In the genomic region with DNA sequence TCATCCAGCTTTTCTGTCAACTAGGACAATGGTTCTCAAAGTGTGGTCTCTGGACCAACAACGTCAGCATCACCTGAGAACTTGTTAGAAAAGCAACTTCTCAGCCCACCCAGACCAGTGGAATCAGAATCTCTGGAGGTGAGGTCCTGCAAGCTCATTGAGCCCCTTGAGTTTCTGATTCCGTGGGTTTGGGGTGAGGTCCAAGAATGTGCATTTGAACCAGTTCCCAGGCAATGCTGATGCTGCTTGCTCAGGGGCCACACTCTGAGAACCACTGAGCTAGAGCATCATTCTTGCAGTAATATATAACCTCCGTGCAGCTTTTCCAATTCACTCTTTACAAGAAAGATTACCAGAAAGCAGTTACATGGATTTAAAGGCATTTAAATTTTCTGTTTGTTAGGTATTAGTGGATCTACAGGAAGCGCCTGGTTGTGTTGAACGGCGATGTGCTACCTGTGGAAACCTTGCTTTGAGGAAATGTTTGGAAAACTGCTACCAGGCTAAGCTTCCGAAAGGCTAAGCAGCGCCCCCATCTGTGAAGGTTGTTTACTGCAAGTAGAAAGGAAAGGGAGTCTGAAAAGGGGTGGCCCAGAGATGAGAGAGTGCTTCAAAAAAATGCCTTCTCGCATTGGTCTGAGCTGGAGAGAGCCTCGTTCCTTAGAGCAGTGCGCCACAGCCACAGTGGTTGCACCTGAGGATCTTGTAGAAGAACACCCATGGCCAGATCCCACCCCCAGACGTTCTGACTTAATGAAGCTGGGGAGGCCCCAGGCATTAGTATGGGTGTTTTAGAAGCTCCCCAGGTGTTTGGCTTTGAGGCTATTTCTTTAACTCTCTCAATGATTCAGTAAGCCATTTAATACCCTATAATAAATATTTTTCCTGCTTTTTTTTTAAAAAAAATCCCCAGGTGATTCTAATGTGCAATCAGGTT, we compare ENCODE assay signal across 1 cellular context.
A peak's percentile ranks its signal among the peaks of the same experiment; 100 is the strongest.
TF ChIP-seq lines count a peak whose summit lies in the region.

No MANE protein-coding gene starts in this region.

TF ChIP-seq in K562, 482 proteins besides CTCF, POLR2A, EP300 and RAD21 (continued from another document):
- TF ChIP-seq, protein P1, sequence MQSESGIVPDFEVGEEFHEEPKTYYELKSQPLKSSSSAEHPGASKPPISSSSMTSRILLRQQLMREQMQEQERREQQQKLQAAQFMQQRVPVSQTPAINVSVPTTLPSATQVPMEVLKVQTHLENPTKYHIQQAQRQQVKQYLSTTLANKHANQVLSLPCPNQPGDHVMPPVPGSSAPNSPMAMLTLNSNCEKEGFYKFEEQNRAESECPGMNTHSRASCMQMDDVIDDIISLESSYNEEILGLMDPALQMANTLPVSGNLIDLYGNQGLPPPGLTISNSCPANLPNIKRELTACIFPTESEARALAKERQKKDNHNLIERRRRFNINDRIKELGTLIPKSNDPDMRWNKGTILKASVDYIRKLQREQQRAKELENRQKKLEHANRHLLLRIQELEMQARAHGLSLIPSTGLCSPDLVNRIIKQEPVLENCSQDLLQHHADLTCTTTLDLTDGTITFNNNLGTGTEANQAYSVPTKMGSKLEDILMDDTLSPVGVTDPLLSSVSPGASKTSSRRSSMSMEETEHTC (IDR thresholded peaks at IDR 0.05) = no peak
- TF ChIP-seq CEBPG (CRISPR knock-in tag; IDR thresholded peaks at IDR 0.05) (0 out of 2 replicates have a peak, but pooled peaks have one; percentile 10), CEBPG (tag; conservative IDR thresholded peaks at IDR 0.05 in 1 of 2, IDR thresholded peaks at IDR 0.05 in 1 of 2) (no peak), MIER1 (IDR thresholded peaks at IDR 0.05; ENCODE audit: low read depth) (no peak), KLF16 (IDR thresholded peaks at IDR 0.05) (0 out of 2 replicates have a peak, but pooled peaks have one; percentile 9), RCOR1 (IDR thresholded peaks at IDR 0.05; ENCODE audit: borderline replicate concordance in 1 of 2, low read depth in 2 of 2, low read length in 2 of 2) (0 out of 4 replicates have a peak, but pooled peaks of 1 of the 2 experiments have one; percentile 19), JUND (IDR thresholded peaks at IDR 0.05; ENCODE audit: borderline replicate concordance, low read depth, low read length) (0 out of 2 replicates have a peak, but pooled peaks have one; percentile 5), JUND (tag; IDR thresholded peaks at IDR 0.05; ENCODE audit: borderline replicate concordance, low read depth, low read length) (no peak), STAG1 (CRISPR knock-in tag; IDR thresholded peaks at IDR 0.05; ENCODE audit: borderline replicate concordance) (peak; percentile 38; the same call in 1 of the 2 replicates)
- TF ChIP-seq, protein P2, sequence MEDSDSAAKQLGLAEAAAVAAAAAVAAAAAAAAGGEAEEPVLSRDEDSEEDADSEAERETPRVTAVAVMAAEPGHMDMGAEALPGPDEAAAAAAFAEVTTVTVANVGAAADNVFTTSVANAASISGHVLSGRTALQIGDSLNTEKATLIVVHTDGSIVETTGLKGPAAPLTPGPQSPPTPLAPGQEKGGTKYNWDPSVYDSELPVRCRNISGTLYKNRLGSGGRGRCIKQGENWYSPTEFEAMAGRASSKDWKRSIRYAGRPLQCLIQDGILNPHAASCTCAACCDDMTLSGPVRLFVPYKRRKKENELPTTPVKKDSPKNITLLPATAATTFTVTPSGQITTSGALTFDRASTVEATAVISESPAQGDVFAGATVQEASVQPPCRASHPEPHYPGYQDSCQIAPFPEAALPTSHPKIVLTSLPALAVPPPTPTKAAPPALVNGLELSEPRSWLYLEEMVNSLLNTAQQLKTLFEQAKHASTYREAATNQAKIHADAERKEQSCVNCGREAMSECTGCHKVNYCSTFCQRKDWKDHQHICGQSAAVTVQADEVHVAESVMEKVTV (CRISPR knock-in tag; IDR thresholded peaks at IDR 0.05) = 0 out of 2 replicates have a peak, but pooled peaks have one; percentile 6
